8 cellular contexts compared by ENCODE assay signal in genomic region chr7:11212080-11212711, GRCh38.
DNase-seq lines count a peak whose midpoint lies in the region; ATAC-seq and TF ChIP-seq lines count a peak whose summit lies in the region.

No MANE protein-coding gene starts in this region.

- peaks cover 11% of the 10 kb centered on the region for H3K27me3 Mint-ChIP-seq in activated CD8-positive, alpha-beta memory T cell treated with anti-CD3 and anti-CD28 coated beads, Interleukin-2, amount 10 ng/mL, durations not matched to agents 7 days and 5 days

- H3K9me3 Mint-ChIP-seq in activated CD8-positive, alpha-beta memory T cell treated with anti-CD3 and anti-CD28 coated beads, Interleukin-2, amount 10 ng/mL, durations not matched to agents 7 days and 5 days (ENCODE audit: low read depth), result no peaks in the 10 kb centered on the region

- DNase-seq in DMS53 (lab: John Stamatoyannopoulos, UW) (peak; percentile 83), NCI-H69 (lab: John Stamatoyannopoulos, UW) (peak; percentile 93), fibroblast of pulmonary artery (ENCODE audit: low read depth) (peak; percentile 83), upper lobe of right lung (no peak)
- peak; percentile 59 for DNase-seq in activated CD8-positive, alpha-beta memory T cell treated with anti-CD3 and anti-CD28 coated beads, Interleukin-2, amount 10 ng/mL, durations not matched to agents 7 days and 5 days

- H3K27me3 ChIP-seq in neutrophil, result no peaks in the 10 kb centered on the region
- no peaks in the 10 kb centered on the region for H3K27me3 ChIP-seq in upper lobe of right lung

- H3K9me3 ChIP-seq in neutrophil (no peaks in the 10 kb centered on the region), upper lobe of right lung (no peaks in the 10 kb centered on the region)

- H3K27ac Mint-ChIP-seq in activated CD8-positive, alpha-beta memory T cell treated with anti-CD3 and anti-CD28 coated beads, Interleukin-2, amount 10 ng/mL, durations not matched to agents 7 days and 5 days, result no peak overlapping the region

- intact Hi-C loops in upper lobe of right lung (cut with DNase I), result no loop called here

- H3K4me1 ChIP-seq in neutrophil (ENCODE audit: control insufficient read depth in 1 of 2, insufficient read depth in 1 of 2, low read depth in 1 of 2, low read length in 1 of 2) (peaks cover 0 to 10% of the 10 kb centered on the region in 2 experiments), upper lobe of right lung (peaks cover 9% of the 10 kb centered on the region)

- no peak overlapping the region for H3K4me3 ChIP-seq in fibroblast of pulmonary artery (replicated peaks; ENCODE audit: low read depth, low read length)
- no peak overlapping the region for H3K4me3 ChIP-seq in neutrophil (ENCODE audit: low read depth in 1 of 2, low read length in 1 of 2)
- no peak overlapping the region for H3K4me3 ChIP-seq in upper lobe of right lung

- H3K36me3 Mint-ChIP-seq in activated CD8-positive, alpha-beta memory T cell treated with anti-CD3 and anti-CD28 coated beads, Interleukin-2, amount 10 ng/mL, durations not matched to agents 7 days and 5 days, result no peaks in the 10 kb centered on the region

- no peaks in the 10 kb centered on the region for H3K36me3 ChIP-seq in neutrophil
- H3K36me3 ChIP-seq in upper lobe of right lung, result no peaks in the 10 kb centered on the region

- CTCF ChIA-PET in activated CD8-positive, alpha-beta memory T cell treated with anti-CD3 and anti-CD28 coated beads, Interleukin-2, amount 10 ng/mL, durations not matched to agents 7 days and 5 days (lab: Charles Lee), result interaction anchor here (0.6 to 2.0 kb wide), 14 partner anchors 8 to 505 kb away, joined by 3 to 9 read pairs (median 4); no protein-coding TSS in a partner anchor

- no peak overlapping the region for H3K4me3 Mint-ChIP-seq in activated CD8-positive, alpha-beta memory T cell treated with anti-CD3 and anti-CD28 coated beads, Interleukin-2, amount 10 ng/mL, durations not matched to agents 7 days and 5 days

- peaks cover 10% of the 10 kb centered on the region for H3K4me1 Mint-ChIP-seq in activated CD8-positive, alpha-beta memory T cell treated with anti-CD3 and anti-CD28 coated beads, Interleukin-2, amount 10 ng/mL, durations not matched to agents 7 days and 5 days

- H3K27ac ChIP-seq in neutrophil (no peak overlapping the region), upper lobe of right lung (no peak overlapping the region)

- TF ChIP-seq CTCF in fibroblast of pulmonary artery (IDR thresholded peaks at IDR 0.05; ENCODE audit: low read length, missing control alignments) (peak; percentile 86), neutrophil (IDR thresholded peaks at IDR 0.05) (peak; percentile 54), upper lobe of right lung (IDR thresholded peaks at IDR 0.05) (peak; percentile 86)

- peak; percentile 84 for ATAC-seq in GM19467 (IDR thresholded peaks at IDR 0.05; ENCODE audit: unreplicated experiment)
- peak; percentile 74 for ATAC-seq in HG03521 (IDR thresholded peaks at IDR 0.05; ENCODE audit: unreplicated experiment)
- ATAC-seq in activated CD8-positive, alpha-beta memory T cell treated with anti-CD3 and anti-CD28 coated beads, Interleukin-2, amount 10 ng/mL, durations not matched to agents 7 days and 5 days, result peak; percentile 65
- ATAC-seq in upper lobe of right lung, result peak; percentile 87
